In genomic region chr14:89294060-89294459, GRCh38 we compare ENCODE assay signal across 22 cellular contexts.
DNase-seq lines count a peak whose midpoint lies in the region; ATAC-seq and TF ChIP-seq lines count a peak whose summit lies in the region.
"Had no signal": no experiment of that assay in that cellular context is flagged by ENCODE, and none has a peak within 500 bp of the region (broad histone marks: within the 10 kb centered on the region; RNA-seq: fewer than 3 reads in every experiment).

No MANE protein-coding gene starts in this region.

- H3K9ac ChIP-seq in iPS-18a (ENCODE audit: low read length) = peak overlapping the region; percentile 17

- DNase-seq in NCI-H345 (lab: John Stamatoyannopoulos, UW) (peak; percentile 9), NCI-H345 treated with DMSO at 0.1 percent for 48 hours (lab: John Stamatoyannopoulos, UW; ENCODE audit: unreplicated experiment) (no peak), NCI-H2029 treated with DMSO at 0.1 percent for 48 hours (lab: John Stamatoyannopoulos, UW) (no peak), NCI-H146 treated with DMSO at 0.1 percent for 48 hours (lab: John Stamatoyannopoulos, UW; ENCODE audit: unreplicated experiment) (no peak), uterus (no peak)
- DNase-seq in effector memory CD8-positive, alpha-beta T cell = no peak
- no peak for DNase-seq in stimulated activated effector memory CD8-positive, alpha-beta T cell treated with anti-CD3 and anti-CD28 coated beads, Interleukin-12 subunit alpha, Interleukin-12 subunit beta, amount 100 ng/mL, for 72 hours (ENCODE audit: low spot score in 2 of 2)
- DNase-seq: 8988T; activated CD4-positive, alpha-beta T cell treated with anti-CD3 and anti-CD28 coated beads, Interleukin-2, amount 50 U/mL, for 1 hour; activated CD8-positive, alpha-beta memory T cell treated with anti-CD3 and anti-CD28 coated beads, Interleukin-2, amount 50 U/mL, for 4 hours; activated effector memory CD4-positive, alpha-beta T cell treated with Interleukin-2 at 50 U/mL for 16 hours; BE2C; COR-L47; cortex of kidney; kidney glomerular epithelial cell; NCI-H69; psoas muscle; stimulated activated CD4-positive, alpha-beta T cell treated with anti-CD3 and anti-CD28 coated beads, Interleukin-2, amount 100 ng/mL, for 48 hours had no signal

- H3K9me3 ChIP-seq in iPS-18a (ENCODE audit: control insufficient read depth, low read depth, low read length) = no peaks in the 10 kb centered on the region
- H3K9me3 ChIP-seq in uterus = no peaks in the 10 kb centered on the region
- H3K9me3 ChIP-seq: BE2C, breast epithelium, HAP-1, psoas muscle had no signal

- no peak for ATAC-seq in effector memory CD8-positive, alpha-beta T cell (replicated peaks)
- ATAC-seq in stimulated activated effector memory CD8-positive, alpha-beta T cell treated with anti-CD3 and anti-CD28 coated beads, Interleukin-12 subunit alpha, Interleukin-12 subunit beta, amount 100 ng/mL, for 72 hours = no peak
- ATAC-seq: psoas muscle had no signal

- H3K4me3 Mint-ChIP-seq in effector memory CD8-positive, alpha-beta T cell = no peak overlapping the region
- H3K4me3 Mint-ChIP-seq in stimulated activated effector memory CD8-positive, alpha-beta T cell treated with anti-CD3 and anti-CD28 coated beads, Interleukin-12 subunit alpha, Interleukin-12 subunit beta, amount 100 ng/mL, for 72 hours = no peak overlapping the region

- H3K27ac ChIP-seq in iPS-18a (ENCODE audit: low read length) (peak overlapping the region; percentile 71), uterus (no peak overlapping the region)
- H3K27ac ChIP-seq: breast epithelium, psoas muscle had no signal

- no peaks in the 10 kb centered on the region for H3K27me3 Mint-ChIP-seq in effector memory CD8-positive, alpha-beta T cell

- H3K9me3 Mint-ChIP-seq in effector memory CD8-positive, alpha-beta T cell = no peaks in the 10 kb centered on the region
- no peaks in the 10 kb centered on the region for H3K9me3 Mint-ChIP-seq in stimulated activated effector memory CD8-positive, alpha-beta T cell treated with anti-CD3 and anti-CD28 coated beads, Interleukin-12 subunit alpha, Interleukin-12 subunit beta, amount 100 ng/mL, for 72 hours

- H3K36me3 ChIP-seq in iPS-18a (ENCODE audit: control insufficient read depth, low read depth, low read length) (peaks cover 12% of the 10 kb centered on the region), uterus (no peaks in the 10 kb centered on the region)
- H3K36me3 ChIP-seq: BE2C, breast epithelium, HAP-1 had no signal

- peaks cover 48% of the 10 kb centered on the region for H3K4me1 ChIP-seq in iPS-18a (ENCODE audit: control insufficient read depth, low read depth, low read length)
- no peaks in the 10 kb centered on the region for H3K4me1 ChIP-seq in uterus
- H3K4me1 ChIP-seq: breast epithelium, psoas muscle had no signal

- H3K27me3 ChIP-seq in iPS-18a (ENCODE audit: control insufficient read depth, insufficient read depth, low read length) (no peaks in the 10 kb centered on the region), uterus (no peaks in the 10 kb centered on the region)
- H3K27me3 ChIP-seq: BE2C, breast epithelium had no signal

- H3K4me3 ChIP-seq in iPS-18a (ENCODE audit: low read length) (peak overlapping the region; percentile 34), uterus (no peak overlapping the region)
- H3K4me3 ChIP-seq: breast epithelium, HAP-1, psoas muscle, smooth muscle cell had no signal

- no peak for TF ChIP-seq CTCF in uterus (IDR thresholded peaks at IDR 0.05)

- intact Hi-C loops in uterus (cut with DNase I; ENCODE audit: low total_unique reads) = no loop called here

- TF ChIP-seq POLR2A in uterus (IDR thresholded peaks at IDR 0.05) = no peak

- H3K27ac Mint-ChIP-seq in effector memory CD8-positive, alpha-beta T cell = peak overlapping the region; percentile 72 to 81
- H3K27ac Mint-ChIP-seq in stimulated activated effector memory CD8-positive, alpha-beta T cell treated with anti-CD3 and anti-CD28 coated beads, Interleukin-12 subunit alpha, Interleukin-12 subunit beta, amount 100 ng/mL, for 72 hours = peak overlapping the region; percentile 79

- H3K4me1 Mint-ChIP-seq in effector memory CD8-positive, alpha-beta T cell (ENCODE audit: low read depth in 2 of 2) = peaks cover 38 to 45% of the 10 kb centered on the region in 2 donors
- H3K4me1 Mint-ChIP-seq in stimulated activated effector memory CD8-positive, alpha-beta T cell treated with anti-CD3 and anti-CD28 coated beads, Interleukin-12 subunit alpha, Interleukin-12 subunit beta, amount 100 ng/mL, for 72 hours = peaks cover 60% of the 10 kb centered on the region

- H3K36me3 Mint-ChIP-seq in effector memory CD8-positive, alpha-beta T cell (ENCODE audit: insufficient read depth) = peaks cover 7% of the 10 kb centered on the region
- H3K36me3 Mint-ChIP-seq in stimulated activated effector memory CD8-positive, alpha-beta T cell treated with anti-CD3 and anti-CD28 coated beads, Interleukin-12 subunit alpha, Interleukin-12 subunit beta, amount 100 ng/mL, for 72 hours = peaks cover 21% of the 10 kb centered on the region
